In the genomic region with DNA sequence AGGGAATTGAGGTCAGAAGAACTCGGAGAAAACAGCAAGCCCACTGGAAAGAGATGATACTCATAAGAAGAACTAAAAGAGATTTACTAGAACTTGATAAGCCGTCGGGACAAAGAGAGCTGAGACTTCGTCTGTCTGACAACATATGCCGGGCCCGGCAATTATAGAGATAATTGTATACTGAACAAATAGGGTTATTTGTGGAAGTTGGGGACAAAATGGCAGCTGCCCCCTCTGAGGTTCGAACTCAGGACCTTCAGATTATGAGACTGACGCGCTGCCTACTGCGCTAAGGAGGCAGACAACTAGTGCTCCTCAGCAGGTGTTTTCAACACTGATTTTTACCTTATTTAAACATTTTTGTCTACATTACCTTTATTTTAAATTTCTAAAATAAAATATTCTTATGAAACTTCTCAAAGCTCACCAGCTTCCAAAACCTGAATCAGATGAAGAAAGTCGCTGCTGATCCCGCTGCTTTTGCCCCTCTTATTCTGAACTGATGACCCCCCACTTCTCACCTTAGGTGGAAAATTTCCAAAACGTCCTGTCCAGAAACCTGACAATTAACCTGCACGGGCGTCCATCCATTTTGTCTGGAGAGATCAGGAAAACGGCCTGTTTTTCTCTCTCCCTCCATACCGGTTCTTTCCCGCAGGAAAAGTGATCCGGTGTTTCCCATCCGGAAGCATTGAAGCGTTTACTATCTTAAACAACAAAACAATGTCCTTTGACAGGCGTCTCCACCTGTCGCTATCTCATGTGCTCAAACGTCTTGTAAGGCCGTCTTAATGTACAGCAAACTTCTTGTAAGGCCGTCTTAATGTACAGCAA, we compare ENCODE assay signal across 8 cellular contexts. TPM values are rescaled to one million over a fixed set of nuclear protein-coding genes. Genes with fewer than 3 reads are reported as not detected.
DNase-seq lines count a peak whose midpoint lies in the region; ATAC-seq lines count a peak whose summit lies in the region.

No MANE protein-coding gene starts in this region.

- H3K4me1 ChIP-seq in ectodermal cell (ENCODE audit: control insufficient read depth, insufficient read depth, low read length): no peaks in the 10 kb centered on the region
- peaks cover 2% of the 10 kb centered on the region for H3K4me1 ChIP-seq in mesendoderm (ENCODE audit: control insufficient read depth, low read depth, low read length)

- no peak overlapping the region for H4K5ac ChIP-seq in mesendoderm (ENCODE audit: low read length)

- no peak overlapping the region for H3K18ac ChIP-seq in mesendoderm (ENCODE audit: low read length)

- H3K9me3 ChIP-seq in ectodermal cell (ENCODE audit: control insufficient read depth, low read length): no peaks in the 10 kb centered on the region

- no peaks in the 10 kb centered on the region for H3K79me1 ChIP-seq in mesendoderm (ENCODE audit: low read length)

- peak overlapping the region; percentile 60 for H3K56ac ChIP-seq in mesendoderm (ENCODE audit: low read length)

- no peaks in the 10 kb centered on the region for H3K79me2 ChIP-seq in mesendoderm (ENCODE audit: control insufficient read depth, insufficient read depth, low read length)

- no peak overlapping the region for H2BK5ac ChIP-seq in mesendoderm (ENCODE audit: low read length)

- H4K8ac ChIP-seq in mesendoderm (ENCODE audit: low read depth, low read length): no peak overlapping the region

- peak overlapping the region; percentile 65 for H3K27ac Mint-ChIP-seq in activated CD4-positive, alpha-beta T cell treated with anti-CD3 and anti-CD28 coated beads, Interleukin-2, amount 10 ng/mL, durations not matched to agents 24 days and 14 days

- H3K9me3 Mint-ChIP-seq in activated CD4-positive, alpha-beta T cell treated with anti-CD3 and anti-CD28 coated beads, Interleukin-2, amount 10 ng/mL, durations not matched to agents 24 days and 14 days: no peaks in the 10 kb centered on the region

- H3K27me3 ChIP-seq in ectodermal cell (ENCODE audit: control insufficient read depth, insufficient read depth, low read length, poor library complexity, severe bottlenecking): peaks cover 14% of the 10 kb centered on the region
- H3K27me3 ChIP-seq in mesendoderm (ENCODE audit: insufficient read depth, low read length, poor library complexity): peaks cover 4% of the 10 kb centered on the region

- H3K36me3 Mint-ChIP-seq in activated CD4-positive, alpha-beta T cell treated with anti-CD3 and anti-CD28 coated beads, Interleukin-2, amount 10 ng/mL, durations not matched to agents 24 days and 14 days (ENCODE audit: low read depth): no peaks in the 10 kb centered on the region

- intact Hi-C loops in activated CD4-positive, alpha-beta T cell treated with anti-CD3 and anti-CD28 coated beads, Interleukin-2, amount 10 ng/mL, durations not matched to agents 24 days and 14 days (cut with micrococcal nuclease): loop anchor here (1.0 kb wide), 2 partner anchors 12 to 28 kb away; no protein-coding TSS in a partner anchor

- no peak overlapping the region for H3K4ac ChIP-seq in mesendoderm (ENCODE audit: low read depth, low read length)

- ATAC-seq in HG02642 (IDR thresholded peaks at IDR 0.05; ENCODE audit: poor library complexity, unreplicated experiment) (peak; percentile 63), GM19467 (IDR thresholded peaks at IDR 0.05; ENCODE audit: unreplicated experiment) (no peak)

- H3K23ac ChIP-seq in mesendoderm (ENCODE audit: low read length): no peak overlapping the region

- H3K36me3 ChIP-seq in ectodermal cell (ENCODE audit: control insufficient read depth, insufficient read depth, low read length): no peaks in the 10 kb centered on the region
- H3K36me3 ChIP-seq in mesendoderm (ENCODE audit: control insufficient read depth, insufficient read depth, low read length): no peaks in the 10 kb centered on the region

- peak overlapping the region; percentile 59 for H3K9ac ChIP-seq in mesendoderm (ENCODE audit: low read length)

- H3K4me2 ChIP-seq in mesendoderm (ENCODE audit: low read length): peak overlapping the region; percentile 90

- H3K4me3 ChIP-seq in ectodermal cell (ENCODE audit: insufficient read depth, low read depth, low read length) (peak overlapping the region; percentile 70), mesendoderm (ENCODE audit: low read length) (peak overlapping the region; percentile 91)

- no peak overlapping the region for H3K27ac ChIP-seq in ectodermal cell (ENCODE audit: insufficient read depth, low read depth, low read length, poor library complexity, severe bottlenecking)
- H3K27ac ChIP-seq in mesendoderm (ENCODE audit: low read depth, low read length): no peak overlapping the region

- 9% methylated on average over 26 of the region's 26 CpGs for WGBS in ectodermal cell, 2 experiments
- WGBS in mesendoderm (ENCODE audit: extremely low coverage, insufficient coverage, low lambda C conversion rate): no CpG with 5 or more reads among the region's 26 CpGs

- peaks cover 26% of the 10 kb centered on the region for H3K4me1 Mint-ChIP-seq in activated CD4-positive, alpha-beta T cell treated with anti-CD3 and anti-CD28 coated beads, Interleukin-2, amount 10 ng/mL, durations not matched to agents 24 days and 14 days

- H2BK120ac ChIP-seq in mesendoderm (ENCODE audit: low read depth, low read length): no peak overlapping the region

- peak overlapping the region; percentile 85 for H3K4me3 Mint-ChIP-seq in activated CD4-positive, alpha-beta T cell treated with anti-CD3 and anti-CD28 coated beads, Interleukin-2, amount 10 ng/mL, durations not matched to agents 24 days and 14 days

- peaks cover 16% of the 10 kb centered on the region for H3K27me3 Mint-ChIP-seq in activated CD4-positive, alpha-beta T cell treated with anti-CD3 and anti-CD28 coated beads, Interleukin-2, amount 10 ng/mL, durations not matched to agents 24 days and 14 days

- no peak overlapping the region for H2BK15ac ChIP-seq in mesendoderm (replicated peaks; ENCODE audit: low read depth)

- H2AK5ac ChIP-seq in mesendoderm (ENCODE audit: low read length): no peak overlapping the region

- DNase-seq in DMS153 (lab: John Stamatoyannopoulos, UW): peak; percentile 31
- peak; percentile 32 to 76 for DNase-seq in NCI-H446 (lab: John Stamatoyannopoulos, UW)
- DNase-seq in activated CD4-positive, alpha-beta T cell treated with anti-CD3 and anti-CD28 coated beads, Interleukin-2, amount 10 ng/mL, durations not matched to agents 24 days and 14 days: peak; percentile 83
- DNase-seq in mesendoderm: peak; percentile 69
- peak; percentile 53 for DNase-seq in stimulated activated CD8-positive, alpha-beta memory T cell treated with anti-CD3 and anti-CD28 coated beads, Interleukin-7, amount 100 ng/mL, for 24 hours (ENCODE audit: low read depth)

RNA-seq across cellular contexts. Expression of gene TRIM27, which starts 29.5 kb away (rescaled TPM):
- 64.8 and 67.3 TPM in 2 replicates for total RNA-seq in activated CD4-positive, alpha-beta T cell treated with anti-CD3 and anti-CD28 coated beads, Interleukin-2, amount 10 ng/mL, durations not matched to agents 24 days and 14 days
- polyA plus RNA-seq in ectodermal cell (2013, experiment 1 of 4): 66.1 TPM
- 64.5 TPM for polyA plus RNA-seq in ectodermal cell (2013, experiment 2 of 4)
- polyA plus RNA-seq in ectodermal cell (2013, experiment 3 of 4): 49.7 TPM
- polyA plus RNA-seq in ectodermal cell (2013, experiment 4 of 4): 55.0 TPM
- polyA plus RNA-seq in mesendoderm (2013, experiment 1 of 2): 43.4 TPM
- polyA plus RNA-seq in mesendoderm (2013, experiment 2 of 2): 43.6 TPM

RNA-seq across cellular contexts. Expression of gene ZNF311, which starts 51.9 kb away (rescaled TPM):
- 0.86 and 0.97 TPM in 2 replicates for total RNA-seq in activated CD4-positive, alpha-beta T cell treated with anti-CD3 and anti-CD28 coated beads, Interleukin-2, amount 10 ng/mL, durations not matched to agents 24 days and 14 days
- polyA plus RNA-seq in ectodermal cell (2013, experiment 1 of 4): 1.0 TPM
- 1.5 TPM for polyA plus RNA-seq in ectodermal cell (2013, experiment 2 of 4)
- polyA plus RNA-seq in ectodermal cell (2013, experiment 3 of 4): 0.48 TPM
- 0.77 TPM for polyA plus RNA-seq in ectodermal cell (2013, experiment 4 of 4)
- polyA plus RNA-seq in mesendoderm (2013, experiment 1 of 2): 1.5 TPM
- polyA plus RNA-seq in mesendoderm (2013, experiment 2 of 2): 1.6 TPM

Comparison
In these comparisons a context has a peak if more than half of its experiments do, and no peak if none do; other contexts are left out.
1. DNase-seq: peak in every context shown above with its lines; median percentile 83 in activated CD4-positive, alpha-beta T cell treated with anti-CD3 and anti-CD28 coated beads, Interleukin-2, amount 10 ng/mL, durations not matched to agents 24 days and 14 days; 69 in mesendoderm; 54 in NCI-H446; 53 in stimulated activated CD8-positive, alpha-beta memory T cell treated with anti-CD3 and anti-CD28 coated beads, Interleukin-7, amount 100 ng/mL, for 24 hours; 31 in DMS153.